21 cellular contexts compared by ENCODE assay signal in genomic region chr5:142292249-142292648, GRCh38. TPM values are rescaled to one million over a fixed set of nuclear protein-coding genes. Genes with fewer than 3 reads are reported as not detected.
A peak's percentile ranks its signal among the peaks of the same experiment; 100 is the strongest.
DNase-seq lines count a peak whose midpoint lies in the region; ATAC-seq, FAIRE-seq and TF ChIP-seq lines count a peak whose summit lies in the region.
"Had no signal": no experiment of that assay in that cellular context is flagged by ENCODE, and none has a peak within 500 bp of the region (broad histone marks: within the 10 kb centered on the region; RNA-seq: fewer than 3 reads in every experiment).

No MANE protein-coding gene starts in this region.

- TF ChIP-seq CTCF in HepG2 (CRISPR knock-in tag; IDR thresholded peaks at IDR 0.05) (no peak), right lobe of liver (IDR thresholded peaks at IDR 0.05) (no peak), endodermal cell (conservative IDR thresholded peaks at IDR 0.05) (no peak)

- no TSS peak for BruUV-seq in HepG2 (replicated peaks; lab: Mats Ljungman, UMichigan)

- H3K4me1 ChIP-seq in HepG2 (ENCODE audit: insufficient read depth, low read length) (peaks cover 56% of the 10 kb centered on the region), right lobe of liver (no peaks in the 10 kb centered on the region), endodermal cell (ENCODE audit: control insufficient read depth, insufficient read depth, low read length) (peaks cover 28% of the 10 kb centered on the region)

- no peaks in the 10 kb centered on the region for H3K79me2 ChIP-seq in HepG2 (ENCODE audit: insufficient read depth, low read length)

- 51% methylated on average over 5 of the region's 5 CpGs for WGBS in HepG2 (ENCODE audit: low lambda C conversion rate)
- WGBS in right lobe of liver (ENCODE audit: insufficient coverage, low coverage, low lambda C conversion rate, missing lambda C conversion rate), result 71% methylated on average over 5 of the region's 5 CpGs
- WGBS in endodermal cell (ENCODE audit: insufficient coverage in 1 of 2, insufficient read length in 1 of 2), 2 experiments, result 84 to 95% methylated on average over 2 to 5 of the region's 5 CpGs

- DNase-seq in NCI-H2227 (lab: John Stamatoyannopoulos, UW; ENCODE audit: unreplicated experiment) (peak; percentile 2), NCI-H2227 treated with DMSO at 0.1 percent for 48 hours (lab: John Stamatoyannopoulos, UW) (no peak), HepG2 (ENCODE audit: low spot score) (peak; percentile 42), right lobe of liver (no peak), endodermal cell (peak; percentile 31), GM19238 (ENCODE audit: insufficient read length, low spot score) (no peak), GM12892 (ENCODE audit: insufficient read length) (no peak)
- DNase-seq: 8988T; CD8-positive, alpha-beta T cell; DMS 273 treated with DMSO at 0.1 percent for 48 hours; DMS79; GDM1; GM23248; HFFc6; KG1 had no signal

- H3K27ac ChIP-seq in HepG2 (ENCODE audit: extremely low read length, insufficient read depth, low read length) (no peak overlapping the region), right lobe of liver (no peak overlapping the region), endodermal cell (ENCODE audit: low read depth, low read length) (no peak overlapping the region)
- H3K27ac ChIP-seq: BLaER1 treated with 17β-estradiol and CSF1 and Interleukin-3, amounts not matched to agents 10 nM and 100 nM; GM23248; HL-60 had no signal

- FAIRE-seq in HepG2 (lab: Jason Lieb, UNC) (no peak), GM12892 (lab: Jason Lieb, UNC) (no peak)

- peaks cover 30% of the 10 kb centered on the region for H3K36me3 Mint-ChIP-seq in endodermal cell (ENCODE audit: low read depth)
- H3K36me3 Mint-ChIP-seq: CD8-positive, alpha-beta T cell; IgD-negative memory B cell had no signal

- no peaks in the 10 kb centered on the region for H4K20me1 ChIP-seq in HepG2 (ENCODE audit: insufficient read depth, low read length)

- no peak overlapping the region for H3K4me2 ChIP-seq in HepG2 (ENCODE audit: low read depth, low read length)
- H3K4me2 ChIP-seq: BLaER1 treated with 17β-estradiol and CSF1 and Interleukin-3, amounts not matched to agents 10 nM and 100 nM had no signal

- H3K4me3 ChIP-seq in HepG2 (replicated peaks in 1 of 3; ENCODE audit: insufficient read depth in 1 of 3, low read depth in 2 of 3, low read length in 3 of 3) (no peak overlapping the region), right lobe of liver (no peak overlapping the region), endodermal cell (ENCODE audit: low read length) (no peak overlapping the region)
- H3K4me3 ChIP-seq: BLaER1 treated with 17β-estradiol and CSF1 and Interleukin-3, amounts not matched to agents 10 nM and 100 nM; GM23248 had no signal

- H3K36me3 ChIP-seq in HepG2 (replicated peaks in 1 of 2; ENCODE audit: control insufficient read depth in 1 of 2, insufficient read depth in 2 of 2, low read length in 2 of 2) (no peaks in the 10 kb centered on the region), right lobe of liver (no peaks in the 10 kb centered on the region), endodermal cell (ENCODE audit: control insufficient read depth, insufficient read depth, low read length) (peaks cover 8% of the 10 kb centered on the region)
- H3K36me3 ChIP-seq: BLaER1 treated with 17β-estradiol and CSF1 and Interleukin-3, amounts not matched to agents 10 nM and 100 nM had no signal

- H3K9me3 Mint-ChIP-seq in endodermal cell, result no peaks in the 10 kb centered on the region
- H3K9me3 Mint-ChIP-seq: CD8-positive, alpha-beta T cell; HFFc6 had no signal

- POLR2A ChIA-PET in HepG2 (lab: Yijun Ruan, JAX), result no interaction called here

- no peak for TF ChIP-seq RAD21 in HepG2 (CRISPR knock-in tag; IDR thresholded peaks at IDR 0.05)

- H3K27me3 Mint-ChIP-seq in endodermal cell (ENCODE audit: insufficient read depth), result no peaks in the 10 kb centered on the region

- TF ChIP-seq POLR2A in HepG2 (IDR thresholded peaks at IDR 0.05; ENCODE audit: insufficient read depth in 1 of 2, low read depth in 2 of 2, low read length in 2 of 2) (no peak), right lobe of liver (IDR thresholded peaks at IDR 0.05) (no peak), GM12892 (IDR thresholded peaks at IDR 0.05; ENCODE audit: low read depth, low read length) (no peak)

- ATAC-seq in HepG2 (no peak), right lobe of liver (no peak), GM21381 (IDR thresholded peaks at IDR 0.05; ENCODE audit: unreplicated experiment) (no peak)
- ATAC-seq: CD8-positive, alpha-beta T cell; HCT116 had no signal

- intact Hi-C loops in HepG2 (cut with micrococcal nuclease; ENCODE audit: unreplicated experiment) (no loop called here), right lobe of liver (cut with DNase I) (no loop called here)

- no peak overlapping the region for H3K27ac Mint-ChIP-seq in endodermal cell
- H3K27ac Mint-ChIP-seq: B cell; CD8-positive, alpha-beta T cell; IgD-negative memory B cell had no signal

- H2AFZ ChIP-seq in HepG2 (ENCODE audit: low read length), result no peak overlapping the region
- H2AFZ ChIP-seq: GM23248 had no signal

- H3K9ac ChIP-seq in HepG2 (ENCODE audit: insufficient read depth, low read depth, low read length), result no peak overlapping the region
- H3K9ac ChIP-seq in endodermal cell (ENCODE audit: extremely low read depth, low read length, poor library complexity, severe bottlenecking), result no peak overlapping the region
- H3K9ac ChIP-seq: BLaER1 treated with 17β-estradiol and CSF1 and Interleukin-3, amounts not matched to agents 10 nM and 100 nM; GM23248 had no signal

- no peaks in the 10 kb centered on the region for H3K27me3 ChIP-seq in HepG2 (ENCODE audit: control insufficient read depth in 1 of 2, insufficient read depth in 2 of 2, low read length in 2 of 2)
- no peaks in the 10 kb centered on the region for H3K27me3 ChIP-seq in right lobe of liver
- H3K27me3 ChIP-seq in endodermal cell (ENCODE audit: control insufficient read depth, insufficient read depth, low read length, poor library complexity, severe bottlenecking), result no peaks in the 10 kb centered on the region
- H3K27me3 ChIP-seq: BLaER1 treated with 17β-estradiol and CSF1 and Interleukin-3, amounts not matched to agents 10 nM and 100 nM had no signal

- no peaks in the 10 kb centered on the region for H3K9me3 ChIP-seq in HepG2 (ENCODE audit: low read length)
- no peaks in the 10 kb centered on the region for H3K9me3 ChIP-seq in right lobe of liver
- H3K9me3 ChIP-seq in endodermal cell (ENCODE audit: control insufficient read depth, low read length), result peaks cover 7% of the 10 kb centered on the region
- H3K9me3 ChIP-seq: BLaER1 treated with 17β-estradiol and CSF1 and Interleukin-3, amounts not matched to agents 10 nM and 100 nM had no signal

- CTCF ChIA-PET in HepG2 (lab: Yijun Ruan, JAX; ENCODE audit: low intra/inter-chr PET ratio, low total read pairs), result no interaction called here

- peaks cover 76% of the 10 kb centered on the region for H3K4me1 Mint-ChIP-seq in endodermal cell
- H3K4me1 Mint-ChIP-seq: IgD-negative memory B cell had no signal

- H3K4me3 Mint-ChIP-seq in endodermal cell, result no peak overlapping the region
- H3K4me3 Mint-ChIP-seq: B cell; CD8-positive, alpha-beta T cell; HFFc6; IgD-negative memory B cell had no signal

- in situ Hi-C loops in HepG2 (cut with HindIII; ENCODE audit: extremely low pct_ligation_motif_present, low pct_unique_long_range_greater_than_20kb), result no loop called here

- TF ChIP-seq EP300 in HepG2 (IDR thresholded peaks at IDR 0.05; ENCODE audit: low read depth in 2 of 2, low read length in 2 of 2) (no peak), HepG2 (CRISPR knock-in tag; IDR thresholded peaks at IDR 0.05; ENCODE audit: borderline replicate concordance) (no peak)

RNA-seq across cellular contexts. Expression of gene SPRY4, which starts 32.6 kb away (rescaled TPM):
- total RNA-seq in HepG2 (2016; rRNA removed; fragmentation: Illumina TruSeq; extraction: Trizol), result 8.9 and 9.0 TPM in 2 replicates
- 1.6 and 1.8 TPM in 2 replicates for total RNA-seq in HepG2 (2016; cell fraction: cytosol; rRNA removed; fragmentation: Illumina TruSeq; extraction: Trizol; ENCODE audit: low read depth)
- total RNA-seq in HepG2 (2016; cell fraction: insoluble cytoplasmic fraction; rRNA removed; fragmentation: Illumina TruSeq; extraction: Trizol), result 8.3 and 8.7 TPM in 2 replicates
- total RNA-seq in HepG2 (2016; cell fraction: membrane; rRNA removed; fragmentation: Illumina TruSeq; extraction: Trizol), result 5.8 and 6.0 TPM in 2 replicates
- total RNA-seq in HepG2 (2016; cell fraction: nucleus; rRNA removed; fragmentation: Illumina TruSeq; extraction: Trizol), result 12.5 and 16.8 TPM in 2 replicates
- 17.8 and 19.2 TPM in 2 replicates for polyA plus RNA-seq in HepG2 (2011; rRNA removed)
- polyA plus RNA-seq in HepG2 (2011; cell fraction: cytosol; rRNA removed), result 10.9 and 12.6 TPM in 2 replicates
- 61.0 and 63.7 TPM in 2 replicates for polyA plus RNA-seq in HepG2 (2011; cell fraction: nucleus; rRNA removed)
- 10.0 and 17.2 TPM in 2 replicates for polyA plus RNA-seq in HepG2 (2012)
- polyA plus RNA-seq in HepG2 (2016; cell fraction: cytosol; fragmentation: Illumina TruSeq; extraction: Trizol; ENCODE audit: low read depth), result 0.37 and 0.40 TPM in 2 replicates
- polyA plus RNA-seq in HepG2 (2016; cell fraction: insoluble cytoplasmic fraction; fragmentation: Illumina TruSeq; extraction: Trizol; ENCODE audit: low read depth), result 6.9 and 9.0 TPM in 2 replicates
- polyA plus RNA-seq in HepG2 (2016; cell fraction: membrane; fragmentation: Illumina TruSeq; extraction: Trizol; ENCODE audit: low read depth), result 2.0 and 2.1 TPM in 2 replicates
- polyA plus RNA-seq in HepG2 (2016; cell fraction: nucleus; fragmentation: Illumina TruSeq; extraction: Trizol; ENCODE audit: insufficient read depth, low read depth), result 21.3 and 22.7 TPM in 2 replicates
- polyA minus RNA-seq in HepG2 (2011; rRNA and poly(A)+ RNA removed; ENCODE audit: low replicate concordance), result 0.09 and 81.1 TPM in 2 replicates
- 21.7 and 22.2 TPM in 2 replicates for polyA minus RNA-seq in HepG2 (2011; cell fraction: cytosol; rRNA and poly(A)+ RNA removed)
- polyA minus RNA-seq in HepG2 (2011; cell fraction: nucleus; rRNA and poly(A)+ RNA removed), result 40.0 and 40.4 TPM in 2 replicates
- total RNA-seq in right lobe of liver, result 10 to 100 TPM in 2 of 6 experiments, 1 to 10 TPM in 4; 3.9 to 11.6 (median 7.3) TPM
- 100 to 1,000 TPM in 1 of 2 donors, 10 to 100 TPM in 1; 70.2 to 164 TPM for total RNA-seq in endodermal cell
- 27.0 TPM for polyA plus RNA-seq in endodermal cell (2013, experiment 1 of 2)
- polyA plus RNA-seq in endodermal cell (2013, experiment 2 of 2), result 29.6 TPM
- 0.70 TPM for polyA plus RNA-seq in GM12892 (2012; ENCODE audit: missing spikeins)
- total RNA-seq: B cell had no signal
- polyA plus RNA-seq: IgD-negative memory B cell had no signal

Comparison
In these comparisons a context has a peak if more than half of its experiments do, and no peak if none do; other contexts are left out.
1. DNase-seq: peak in NCI-H2227 (single experiment), HepG2 (single experiment) and endodermal cell (single experiment); none in NCI-H2227 treated with DMSO at 0.1 percent for 48 hours (single experiment), right lobe of liver (0 of 3), GM19238 (single experiment) and GM12892 (single experiment).
2. RNA of gene SPRY4, which starts 32.6 kb away (total RNA-seq): 70.2 to 164 TPM in endodermal cell; 1.6 to 16.8 TPM in HepG2 and 3.9 to 11.6 TPM in right lobe of liver; every median in the first group is over 4 times any median in the second.